ENCODE assay signal across 14 cellular contexts in the genomic region with DNA sequence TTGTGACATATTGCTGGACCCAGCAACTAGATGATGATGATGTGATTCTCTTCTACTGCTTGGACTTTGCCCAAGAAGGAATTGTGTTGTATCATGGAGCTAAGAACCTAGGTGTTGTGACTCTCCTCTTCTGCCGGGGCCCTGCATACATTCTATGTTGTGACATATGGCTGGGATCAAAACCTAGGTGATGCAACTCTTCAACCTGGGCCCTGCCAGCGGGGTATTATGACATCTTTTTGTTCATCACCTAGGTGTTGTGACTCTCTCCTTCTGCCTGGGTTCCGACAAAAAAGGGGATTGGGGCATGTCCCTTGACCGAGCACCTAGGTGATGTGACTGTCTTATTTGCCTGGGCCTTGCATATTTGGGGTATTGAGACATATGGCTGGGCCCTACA. TPM values are rescaled to one million over a fixed set of nuclear protein-coding genes. Genes with fewer than 3 reads are reported as not detected.
"Had no signal": no experiment of that assay in that cellular context is flagged by ENCODE, and none has a peak within 500 bp of the region (broad histone marks: within the 10 kb centered on the region; RNA-seq: fewer than 3 reads in every experiment).

No MANE protein-coding gene starts in this region.

RNA-seq across cellular contexts. Expression of gene ZNF99, which starts 55.7 kb away (rescaled TPM):
- total RNA-seq: activated naive CD4-positive, alpha-beta T cell treated with anti-CD3 and anti-CD28 coated beads for 36 hours; activated naive CD4-positive, alpha-beta T cell treated with anti-CD3 and anti-CD28 coated beads, Interleukin-2, amount 50 U/mL, for 72 hours; activated naive CD8-positive, alpha-beta T cell treated with anti-CD3 and anti-CD28 coated beads for 36 hours; activated naive CD8-positive, alpha-beta T cell treated with anti-CD3 and anti-CD28 coated beads, Interleukin-2, amount 10 ng/mL, durations not matched to agents 7 days and 5 days; activated T-cell treated with anti-CD3 and anti-CD28 coated beads, Interleukin-2, amount 50 U/mL, for 4 hours; activated T-cell treated with anti-CD3 and anti-CD28 coated beads, Interleukin-2, amount 50 U/mL, for 72 hours; activated T-helper 1 cell treated with anti-CD3 and anti-CD28 coated beads, Interleukin-12 subunit alpha, Interleukin-12 subunit beta, Interleukin-2, Interleukin-4 antibody, amounts not matched to agents 30 ng/mL and 10 ng/mL and 1 ng/mL, durations not matched to agents 14 hours and 24 hours and 36 hours; activated T-helper 2 cell treated with anti-CD3 and anti-CD28 coated beads, Interferon-gamma antibody, Interleukin-2, Interleukin-4, amounts not matched to agents 10 μg/mL and 5 μg/mL and 100 μg/mL, durations not matched to agents 14 hours and 24 hours and 36 hours; ascending aorta; astrocyte; body of pancreas; bronchial epithelial cell; cardiac muscle cell; chondrocyte had no signal
